2 cellular contexts compared by ENCODE assay signal in the genomic region with DNA sequence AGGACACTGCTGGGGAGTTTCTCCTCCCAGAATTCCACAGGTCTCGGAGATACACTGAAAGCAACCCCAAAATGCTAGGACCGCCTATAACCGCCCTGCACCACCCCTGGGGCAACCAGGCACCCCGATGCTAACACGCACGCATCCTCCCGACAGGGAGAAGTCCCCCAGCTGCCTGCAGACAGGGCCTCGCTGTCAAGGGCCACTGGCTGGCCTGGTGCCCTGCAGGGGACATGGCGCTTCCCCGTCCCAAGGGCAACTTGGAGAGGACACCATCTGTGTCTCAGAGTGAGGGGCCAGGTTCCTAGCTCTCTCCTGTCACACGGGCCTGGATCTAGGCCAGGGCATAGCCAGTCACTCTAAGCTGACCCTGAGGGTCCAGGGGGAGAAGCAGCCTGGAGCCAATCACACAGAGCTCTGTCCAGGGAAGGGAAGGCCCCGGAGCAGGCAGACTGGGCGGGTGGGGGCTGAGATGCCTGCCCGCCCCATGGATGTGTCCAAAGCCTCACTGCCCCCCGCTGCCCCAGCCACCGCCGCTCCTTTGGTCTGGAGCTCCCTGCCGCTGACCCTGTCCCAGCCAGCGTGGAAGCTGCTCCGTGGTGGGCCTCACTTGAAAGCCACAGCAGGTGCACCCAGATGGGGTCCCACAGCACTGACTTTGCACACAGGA.
TF ChIP-seq lines count a peak whose summit lies in the region.

No MANE protein-coding gene starts in this region.

TF ChIP-seq in HepG2, 621 proteins besides CTCF, POLR2A, EP300 and RAD21:
- TF ChIP-seq SSRP1 (CRISPR knock-in tag; IDR thresholded peaks at IDR 0.05) = no peak
- peak; percentile 79 for TF ChIP-seq ZNF263 (CRISPR knock-in tag; IDR thresholded peaks at IDR 0.05)

TF ChIP-seq in WTC11, 78 proteins besides CTCF, POLR2A, EP300 and RAD21:
- no peak for TF ChIP-seq SMAD4 (CRISPR knock-in tag; IDR thresholded peaks at IDR 0.05)
- TF ChIP-seq EMX1 (CRISPR knock-in tag; IDR thresholded peaks at IDR 0.05) = no peak
- TF ChIP-seq ZNF263 (CRISPR knock-in tag; IDR thresholded peaks at IDR 0.05; ENCODE audit: low read depth) = peak; percentile 15; the same call in 1 of the 2 replicates
